20 cellular contexts compared by ENCODE assay signal in genomic region chr22:20469110-20469855, GRCh38. TPM values are rescaled to one million over a fixed set of nuclear protein-coding genes. Genes with fewer than 3 reads are reported as not detected.
A peak's percentile ranks its signal among the peaks of the same experiment; 100 is the strongest.
DNase-seq lines count a peak whose midpoint lies in the region; ATAC-seq and TF ChIP-seq lines count a peak whose summit lies in the region.
"Had no signal": no experiment of that assay in that cellular context is flagged by ENCODE, and none has a peak within 500 bp of the region (broad histone marks: within the 10 kb centered on the region; RNA-seq: fewer than 3 reads in every experiment).

No MANE protein-coding gene starts in this region.

- ATAC-seq in left cardiac atrium: no peak
- ATAC-seq in activated CD8-positive, alpha-beta T cell treated with anti-CD3 and anti-CD28 coated beads for 36 hours: peak; percentile 40
- ATAC-seq in gastrocnemius medialis: no peak
- no peak for ATAC-seq in GM18498 (IDR thresholded peaks at IDR 0.05; ENCODE audit: unreplicated experiment)
- ATAC-seq: foreskin keratinocyte, GM12878, left lobe of liver had no signal

- H3K4me1 ChIP-seq in cardiac muscle cell (ENCODE audit: low read depth): peaks cover 33% of the 10 kb centered on the region
- no peaks in the 10 kb centered on the region for H3K4me1 ChIP-seq in gastrocnemius medialis
- H3K4me1 ChIP-seq: foreskin keratinocyte, parathyroid adenoma had no signal

- peaks cover 44% of the 10 kb centered on the region for H3K4me1 Mint-ChIP-seq in activated CD8-positive, alpha-beta T cell treated with anti-CD3 and anti-CD28 coated beads for 36 hours (ENCODE audit: low read depth)
- peaks cover 6% of the 10 kb centered on the region for H3K4me1 Mint-ChIP-seq in endothelial cell (ENCODE audit: unreplicated experiment)

- H3K27ac ChIP-seq in cardiac muscle cell (peak overlapping the region; percentile 90), gastrocnemius medialis (no peak overlapping the region)
- H3K27ac ChIP-seq: foreskin keratinocyte, parathyroid adenoma had no signal

- DNase-seq in cardiac muscle cell (ENCODE audit: low read depth in 1 of 2, low spot score in 1 of 2) (no peak), left cardiac atrium (no peak), endothelial cell (ENCODE audit: low spot score) (no peak), NCI-H1417 (lab: John Stamatoyannopoulos, UW) (no peak), 8988T (no peak), gastrocnemius medialis (no peak)
- no peak for DNase-seq in activated CD8-positive, alpha-beta T cell treated with anti-CD3 and anti-CD28 coated beads for 36 hours
- DNase-seq: activated CD4-positive, CD25-positive, alpha-beta regulatory T cell treated with anti-CD3 and anti-CD28 coated beads, Interleukin-2, amount 50 U/mL, for 72 hours; activated T-cell treated with anti-CD3 and anti-CD28 coated beads, Interleukin-2, amount 50 U/mL, for 1 hour; foreskin keratinocyte; GDM1; NCI-H2029; NCI-H510A treated with DMSO at 0.1 percent for 48 hours; Right ventricle myocardium superior; stimulated activated CD4-positive, alpha-beta T cell treated with anti-CD3 and anti-CD28 coated beads, Interleukin-2, amount 100 ng/mL, for 48 hours; T-helper 9 cell had no signal

- POLR2A ChIA-PET in activated CD8-positive, alpha-beta T cell treated with anti-CD3 and anti-CD28 coated beads for 36 hours (lab: Charles Lee): no interaction called here

- H3K4me3 ChIP-seq in cardiac muscle cell: no peak overlapping the region
- no peak overlapping the region for H3K4me3 ChIP-seq in gastrocnemius medialis
- H3K4me3 ChIP-seq: GM12878 had no signal

- no peaks in the 10 kb centered on the region for H3K9me3 Mint-ChIP-seq in activated CD8-positive, alpha-beta T cell treated with anti-CD3 and anti-CD28 coated beads for 36 hours
- no peaks in the 10 kb centered on the region for H3K9me3 Mint-ChIP-seq in endothelial cell (ENCODE audit: unreplicated experiment)

- CTCF ChIA-PET in activated CD8-positive, alpha-beta T cell treated with anti-CD3 and anti-CD28 coated beads for 36 hours (lab: Charles Lee): interaction anchor here (1.0 to 1.7 kb wide), 3 partner anchors 13 to 25 kb away, joined by 3 to 7 read pairs (median 3); no protein-coding TSS in a partner anchor

- peak overlapping the region; percentile 26 for H3K27ac Mint-ChIP-seq in activated CD8-positive, alpha-beta T cell treated with anti-CD3 and anti-CD28 coated beads for 36 hours
- no peak overlapping the region for H3K27ac Mint-ChIP-seq in endothelial cell (ENCODE audit: unreplicated experiment)

- H3K4me3 Mint-ChIP-seq in activated CD8-positive, alpha-beta T cell treated with anti-CD3 and anti-CD28 coated beads for 36 hours: no peak overlapping the region
- H3K4me3 Mint-ChIP-seq in endothelial cell (ENCODE audit: unreplicated experiment): peak overlapping the region; percentile 5

- no peaks in the 10 kb centered on the region for H3K9me3 ChIP-seq in cardiac muscle cell (ENCODE audit: low read depth)
- no peaks in the 10 kb centered on the region for H3K9me3 ChIP-seq in gastrocnemius medialis

- intact Hi-C loops in left cardiac atrium (cut with DNase I) (no loop called here), gastrocnemius medialis (cut with DNase I; ENCODE audit: low total_unique reads) (no loop called here)
- intact Hi-C loops in activated CD8-positive, alpha-beta T cell treated with anti-CD3 and anti-CD28 coated beads for 36 hours (cut with micrococcal nuclease): no loop called here

- H3K27me3 Mint-ChIP-seq in activated CD8-positive, alpha-beta T cell treated with anti-CD3 and anti-CD28 coated beads for 36 hours: no peaks in the 10 kb centered on the region
- H3K27me3 Mint-ChIP-seq in endothelial cell (ENCODE audit: unreplicated experiment): peaks cover 1% of the 10 kb centered on the region

- H3K27me3 ChIP-seq in cardiac muscle cell: no peaks in the 10 kb centered on the region
- no peaks in the 10 kb centered on the region for H3K27me3 ChIP-seq in gastrocnemius medialis
- H3K27me3 ChIP-seq: foreskin keratinocyte had no signal

- peaks cover 11% of the 10 kb centered on the region for H3K36me3 Mint-ChIP-seq in activated CD8-positive, alpha-beta T cell treated with anti-CD3 and anti-CD28 coated beads for 36 hours (ENCODE audit: low read depth)
- peaks cover 13% of the 10 kb centered on the region for H3K36me3 Mint-ChIP-seq in endothelial cell (ENCODE audit: low read depth, unreplicated experiment)

- TF ChIP-seq CTCF in cardiac muscle cell (IDR thresholded peaks at IDR 0.05; ENCODE audit: low read depth, low read length) (no peak), endothelial cell (IDR thresholded peaks at IDR 0.05; ENCODE audit: unreplicated experiment) (no peak), gastrocnemius medialis (IDR thresholded peaks at IDR 0.05 in 4 of 5, conservative IDR thresholded peaks at IDR 0.05 in 1 of 5) (no peak)
- TF ChIP-seq CTCF in activated CD8-positive, alpha-beta T cell treated with anti-CD3 and anti-CD28 coated beads for 36 hours (IDR thresholded peaks at IDR 0.05): no peak

- in situ Hi-C loops in gastrocnemius medialis (cut with MboI; ENCODE audit: low sequenced_read_pairs in 4 of 4): loop anchor here in 2 of 4 donors (10.0 to 25.0 kb wide), 2 partner anchors 54 to 218 kb away; no protein-coding TSS in a partner anchor

- TF ChIP-seq POLR2A in gastrocnemius medialis (IDR thresholded peaks at IDR 0.05): no peak

- H3K36me3 ChIP-seq in cardiac muscle cell: peaks cover 5% of the 10 kb centered on the region
- peaks cover 0 to 13% of the 10 kb centered on the region in 2 donors for H3K36me3 ChIP-seq in gastrocnemius medialis

RNA-seq across cellular contexts. Expression of gene KLHL22, which starts 26.3 kb away (rescaled TPM):
- total RNA-seq in cardiac muscle cell (53.3 and 55.0 TPM in 2 replicates), left cardiac atrium (10 to 100 TPM; 18.7 to 19.6 TPM), endothelial cell (ENCODE audit: unreplicated experiment) (19.4 TPM), gastrocnemius medialis (10 to 100 TPM; 24.1 to 32.2 (median 28.4) TPM)
- polyA plus RNA-seq in cardiac muscle cell: 31.9 and 33.8 TPM in 2 replicates
- 10 to 100 TPM; 16.3 to 17.9 TPM for total RNA-seq in activated CD8-positive, alpha-beta T cell treated with anti-CD3 and anti-CD28 coated beads for 36 hours

RNA-seq across cellular contexts. Expression of gene SCARF2, which starts 31.7 kb away (rescaled TPM):
- 42.0 and 66.1 TPM in 2 replicates for total RNA-seq in cardiac muscle cell
- polyA plus RNA-seq in cardiac muscle cell: 38.0 and 67.4 TPM in 2 replicates
- total RNA-seq in left cardiac atrium: 1 to 10 TPM; 3.2 to 8.3 TPM
- total RNA-seq in activated CD8-positive, alpha-beta T cell treated with anti-CD3 and anti-CD28 coated beads for 36 hours: under 1 TPM; 0.20 to 0.27 TPM
- 8.1 TPM for total RNA-seq in endothelial cell (ENCODE audit: unreplicated experiment)
- total RNA-seq in gastrocnemius medialis: 1 to 10 TPM; 1.8 to 4.0 (median 2.3) TPM

RNA-seq across cellular contexts. Expression of gene MED15, which starts 38.1 kb away (rescaled TPM):
- 41.9 and 45.1 TPM in 2 replicates for total RNA-seq in cardiac muscle cell
- polyA plus RNA-seq in cardiac muscle cell: 45.3 and 59.5 TPM in 2 replicates
- 10 to 100 TPM; 42.7 to 47.9 TPM for total RNA-seq in left cardiac atrium
- 100 to 1,000 TPM; 110 to 118 TPM for total RNA-seq in activated CD8-positive, alpha-beta T cell treated with anti-CD3 and anti-CD28 coated beads for 36 hours
- 165 TPM for total RNA-seq in endothelial cell (ENCODE audit: unreplicated experiment)
- 10 to 100 TPM; 37.5 to 69.4 (median 52.7) TPM for total RNA-seq in gastrocnemius medialis
